Comparison of ENCODE assay signal across 8 cellular contexts in genomic region chr20:3906744-3907716, GRCh38. TPM values are rescaled to one million over a fixed set of nuclear protein-coding genes. Genes with fewer than 3 reads are reported as not detected.
DNase-seq lines count a peak whose midpoint lies in the region; ATAC-seq and TF ChIP-seq lines count a peak whose summit lies in the region.
"Not testable (repeated sequence)": the region's sequence is repeated elsewhere in the genome, so short reads cannot be mapped to it uniquely, and the experiment has no call there.

No MANE protein-coding gene starts in this region.

- 53 to 74% (median 72%) methylated on average over 17 of the region's 17 CpGs for WGBS in spleen, 5 donors

- peaks cover 53% of the 10 kb centered on the region for H3K4me1 Mint-ChIP-seq in CD4-positive, alpha-beta T cell (ENCODE audit: low read depth)

- intact Hi-C loops in CD4-positive, alpha-beta T cell (cut with DNase I, micrococcal nuclease) = loop anchor here in 1 of 2 experiments (1.0 to 10.0 kb wide), 2 partner anchors 17 to 78 kb away; no protein-coding TSS in a partner anchor
- intact Hi-C loops in spleen (cut with DNase I; ENCODE audit: low total_unique reads) = not testable (repeated sequence)

- H3K27ac Mint-ChIP-seq in CD4-positive, alpha-beta T cell = peak overlapping the region; percentile 87
- H3K27ac Mint-ChIP-seq in activated naive CD4-positive, alpha-beta T cell treated with anti-CD3 and anti-CD28 coated beads, Interleukin-2, amount 50 U/mL, for 72 hours = peak overlapping the region; percentile 81 to 99

- not testable (repeated sequence) for H3K4me3 ChIP-seq in spleen

- peak; percentile 94 for ATAC-seq in CD4-positive, alpha-beta T cell (ENCODE audit: poor library complexity)
- ATAC-seq in GM18870 (IDR thresholded peaks at IDR 0.05; ENCODE audit: unreplicated experiment) (peak; percentile 77), GM21447 (IDR thresholded peaks at IDR 0.05; ENCODE audit: unreplicated experiment) (peak; percentile 89), HG02938 (IDR thresholded peaks at IDR 0.05; ENCODE audit: unreplicated experiment) (peak; percentile 75), HG03460 (IDR thresholded peaks at IDR 0.05; ENCODE audit: unreplicated experiment) (peak; percentile 86)
- ATAC-seq in activated naive CD4-positive, alpha-beta T cell treated with anti-CD3 and anti-CD28 coated beads, Interleukin-2, amount 50 U/mL, for 72 hours = peak; percentile 92 to 94

- H3K27me3 ChIP-seq in CD4-positive, alpha-beta T cell (ENCODE audit: control insufficient read depth, insufficient read depth, low read length); spleen (replicated peaks in 1 of 7): not testable (repeated sequence)

- peaks cover 48% of the 10 kb centered on the region for H3K36me3 Mint-ChIP-seq in CD4-positive, alpha-beta T cell (ENCODE audit: low read depth)
- peaks cover 16 to 34% of the 10 kb centered on the region in 2 donors for H3K36me3 Mint-ChIP-seq in activated naive CD4-positive, alpha-beta T cell treated with anti-CD3 and anti-CD28 coated beads, Interleukin-2, amount 50 U/mL, for 72 hours

- TF ChIP-seq POLR2A in spleen (IDR thresholded peaks at IDR 0.05) = not testable (repeated sequence)

- H3K9me3 ChIP-seq in CD4-positive, alpha-beta T cell (ENCODE audit: control insufficient read depth, low read length); spleen: not testable (repeated sequence)

- peak overlapping the region; percentile 55 for H3K27ac ChIP-seq in CD4-positive, alpha-beta T cell (ENCODE audit: low read depth, low read length)
- peak overlapping the region in 7 of 8 donors; percentile 22 to 67 (median 43) for H3K27ac ChIP-seq in spleen

- DNase-seq in CD4-positive, alpha-beta T cell = peak in 6 of 10 experiments; percentile 14 to 39 (median 30)
- DNase-seq in activated CD4-positive, alpha-beta T cell treated with anti-CD3 and anti-CD28 coated beads for 48 hours = peak; percentile 66
- DNase-seq in activated naive CD4-positive, alpha-beta T cell treated with anti-CD3 and anti-CD28 coated beads, Interleukin-2, amount 50 U/mL, for 72 hours (ENCODE audit: low spot score in 2 of 2) = peak in 1 of 2 donors; percentile 32
- not testable (repeated sequence) for DNase-seq in spleen

- H3K9me3 Mint-ChIP-seq in CD4-positive, alpha-beta T cell; activated naive CD4-positive, alpha-beta T cell treated with anti-CD3 and anti-CD28 coated beads, Interleukin-2, amount 50 U/mL, for 72 hours: not testable (repeated sequence)

- H3K4me1 ChIP-seq in spleen = peaks cover 17 to 75% (median 57%) of the 10 kb centered on the region in 6 donors

- not testable (repeated sequence) for H3K27me3 Mint-ChIP-seq in CD4-positive, alpha-beta T cell

- POLR2A ChIA-PET in CD4-positive, alpha-beta T cell (lab: Charles Lee) = interaction anchor here (0.6 to 1.4 kb wide), 4 partner anchors 9 to 31 kb away, joined by 4 to 5 read pairs (median 4); no protein-coding TSS in a partner anchor

- H3K36me3 ChIP-seq in spleen = peaks cover 0 to 45% (median 40%) of the 10 kb centered on the region in 6 donors

- peak overlapping the region; percentile 28 for H3K4me3 Mint-ChIP-seq in CD4-positive, alpha-beta T cell

- CTCF ChIA-PET in CD4-positive, alpha-beta T cell (lab: Charles Lee) = interaction anchor here (0.7 to 1.3 kb wide), 4 partner anchors 10 to 52 kb away, joined by 3 to 4 read pairs (median 4); no protein-coding TSS in a partner anchor

- TF ChIP-seq CTCF in CD4-positive, alpha-beta T cell (IDR thresholded peaks at IDR 0.05); spleen (IDR thresholded peaks at IDR 0.05 in 8 of 11, conservative IDR thresholded peaks at IDR 0.05 in 3 of 11): not testable (repeated sequence)

RNA-seq across cellular contexts. Expression of gene PANK2, which starts 17.8 kb away (rescaled TPM):
- total RNA-seq in CD4-positive, alpha-beta T cell = 10 to 100 TPM; 49.0 to 51.1 TPM
- total RNA-seq in activated naive CD4-positive, alpha-beta T cell treated with anti-CD3 and anti-CD28 coated beads, Interleukin-2, amount 50 U/mL, for 72 hours = 10 to 100 TPM; 56.0 to 64.7 TPM
- total RNA-seq in spleen = 10 to 100 TPM; 45.5 to 74.4 (median 67.9) TPM
- 10 to 100 TPM; 23.0 to 36.2 (median 32.3) TPM for polyA plus RNA-seq in spleen
